ENCODE assay signal across 22 cellular contexts in genomic region chr20:40081653-40082052, GRCh38.
"Had no signal": no experiment of that assay in that cellular context is flagged by ENCODE, and none has a peak within 500 bp of the region (broad histone marks: within the 10 kb centered on the region; RNA-seq: fewer than 3 reads in every experiment).

No MANE protein-coding gene starts in this region.

- ATAC-seq: foreskin keratinocyte; left lung; naive thymus-derived CD8-positive, alpha-beta T cell had no signal

- H2AFZ ChIP-seq: hepatocyte, neural progenitor cell had no signal

- H3K9me3 ChIP-seq: breast epithelium, left lung, spleen, thoracic aorta had no signal

- H3K4me1 ChIP-seq: breast epithelium, foreskin keratinocyte, left lung, neural progenitor cell, spleen had no signal

- H3K27ac ChIP-seq: breast epithelium, foreskin keratinocyte, hepatocyte, left lung, neural progenitor cell, spleen, thoracic aorta had no signal

- DNase-seq: activated CD4-positive, alpha-beta T cell treated with anti-CD3 and anti-CD28 coated beads for 4 hours; activated CD4-positive, alpha-beta T cell treated with anti-CD3 and anti-CD28 coated beads, Interleukin-2, amount 50 U/mL, for 48 hours; activated CD4-positive, CD25-positive, alpha-beta regulatory T cell; activated effector memory CD4-positive, alpha-beta T cell treated with Interleukin-2 at 50 U/mL for 16 hours; activated naive CD4-positive, alpha-beta T cell treated with anti-CD3 and anti-CD28 coated beads for 36 hours; activated naive CD8-positive, alpha-beta T cell treated with anti-CD3 and anti-CD28 coated beads, Interleukin-2, amount 10 ng/mL, durations not matched to agents 7 days and 5 days; activated T-cell treated with anti-CD3 and anti-CD28 coated beads, Interleukin-2, amount 50 U/mL, for 48 hours; amniotic stem cell; effector memory CD4-positive, alpha-beta T cell; foreskin keratinocyte; glutamatergic neuron; kidney glomerular epithelial cell; left lung; naive thymus-derived CD8-positive, alpha-beta T cell; retina; spleen; stimulated activated CD4-positive, alpha-beta T cell treated with anti-CD3 and anti-CD28 coated beads, Interleukin-4, amount 100 ng/mL, for 24 hours; stimulated activated naive CD4-positive, alpha-beta T cell treated with Interleukin-2 at 50 U/mL for 16 hours had no signal

- H3K4me3 ChIP-seq: breast epithelium, hepatocyte, left lung, neural progenitor cell, spleen, thoracic aorta had no signal

- H3K4me2 ChIP-seq: hepatocyte, neural progenitor cell had no signal

- H3K9ac ChIP-seq: neural progenitor cell had no signal

- H3K36me3 ChIP-seq: breast epithelium, left lung, neural progenitor cell, spleen, thoracic aorta had no signal

- H3K79me2 ChIP-seq: hepatocyte had no signal

- H3K27me3 ChIP-seq: breast epithelium, hepatocyte, left lung, neural progenitor cell had no signal
